In the genomic region with DNA sequence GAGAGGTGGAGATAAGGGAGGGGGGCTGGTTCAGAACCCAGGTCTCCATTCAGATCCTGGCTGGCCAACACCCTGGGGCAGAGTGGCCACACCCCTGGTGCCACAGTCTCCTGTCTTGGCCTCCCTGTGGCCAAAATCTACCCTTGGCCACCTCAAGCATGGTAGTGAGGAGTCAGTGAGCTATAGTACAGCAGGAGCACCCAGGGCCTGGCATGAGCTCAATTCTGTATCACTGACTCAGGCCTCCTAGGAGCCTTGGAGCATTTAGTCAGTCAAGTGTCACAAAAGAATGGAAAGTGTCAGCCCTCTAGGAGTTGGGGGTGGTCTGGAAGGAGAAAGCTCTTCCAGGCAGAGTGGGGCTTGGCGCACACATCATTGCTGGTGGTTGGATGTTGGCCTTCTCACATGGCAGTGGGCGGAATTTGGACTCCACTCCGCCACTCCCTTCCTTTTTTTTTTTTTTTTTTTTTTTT, we compare ENCODE assay signal across 9 cellular contexts. TPM values are rescaled to one million over a fixed set of nuclear protein-coding genes. Genes with fewer than 3 reads are reported as not detected.
DNase-seq lines count a peak whose midpoint lies in the region; ATAC-seq and TF ChIP-seq lines count a peak whose summit lies in the region.
"Had no signal": no experiment of that assay in that cellular context is flagged by ENCODE, and none has a peak within 500 bp of the region (broad histone marks: within the 10 kb centered on the region; RNA-seq: fewer than 3 reads in every experiment).

No MANE protein-coding gene starts in this region.

- H3K4me1 Mint-ChIP-seq in activated CD4-positive, alpha-beta T cell treated with anti-CD3 and anti-CD28 coated beads, Interleukin-2, amount 10 ng/mL, durations not matched to agents 24 days and 14 days: peaks cover 60% of the 10 kb centered on the region
- peaks cover 21% of the 10 kb centered on the region for H3K4me1 Mint-ChIP-seq in endothelial cell (ENCODE audit: unreplicated experiment)

- no peaks in the 10 kb centered on the region for H3K9me3 Mint-ChIP-seq in activated CD4-positive, alpha-beta T cell treated with anti-CD3 and anti-CD28 coated beads, Interleukin-2, amount 10 ng/mL, durations not matched to agents 24 days and 14 days
- no peaks in the 10 kb centered on the region for H3K9me3 Mint-ChIP-seq in endothelial cell (ENCODE audit: unreplicated experiment)

- peak; percentile 69 for DNase-seq in activated CD4-positive, alpha-beta T cell treated with anti-CD3 and anti-CD28 coated beads, Interleukin-2, amount 10 ng/mL, durations not matched to agents 24 days and 14 days
- DNase-seq in activated CD4-positive, alpha-beta T cell treated with anti-CD3 and anti-CD28 coated beads for 1 hour: no peak
- DNase-seq in RWPE1 (ENCODE audit: low spot score) (no peak), endothelial cell (ENCODE audit: low spot score) (no peak)
- peak; percentile 24 for DNase-seq in stimulated activated naive CD8-positive, alpha-beta T cell treated with anti-CD3 and anti-CD28 coated beads, Interleukin-15, Interleukin-2, amounts not matched to agents 100 U/mL and 50 U/mL, for 24 hours

- H3K27me3 Mint-ChIP-seq in activated CD4-positive, alpha-beta T cell treated with anti-CD3 and anti-CD28 coated beads, Interleukin-2, amount 10 ng/mL, durations not matched to agents 24 days and 14 days: no peaks in the 10 kb centered on the region
- peaks cover 14% of the 10 kb centered on the region for H3K27me3 Mint-ChIP-seq in endothelial cell (ENCODE audit: unreplicated experiment)

- CTCF ChIA-PET in RWPE1 (lab: Yijun Ruan, JAX): no interaction called here

- H3K4me3 Mint-ChIP-seq in activated CD4-positive, alpha-beta T cell treated with anti-CD3 and anti-CD28 coated beads, Interleukin-2, amount 10 ng/mL, durations not matched to agents 24 days and 14 days: peak overlapping the region; percentile 73
- H3K4me3 Mint-ChIP-seq in endothelial cell (ENCODE audit: unreplicated experiment): peak overlapping the region; percentile 21

- H3K36me3 Mint-ChIP-seq in activated CD4-positive, alpha-beta T cell treated with anti-CD3 and anti-CD28 coated beads, Interleukin-2, amount 10 ng/mL, durations not matched to agents 24 days and 14 days (ENCODE audit: low read depth): peaks cover 63% of the 10 kb centered on the region
- H3K36me3 Mint-ChIP-seq in endothelial cell (ENCODE audit: low read depth, unreplicated experiment): peaks cover 36% of the 10 kb centered on the region

- intact Hi-C loops in activated CD4-positive, alpha-beta T cell treated with anti-CD3 and anti-CD28 coated beads, Interleukin-2, amount 10 ng/mL, durations not matched to agents 24 days and 14 days (cut with micrococcal nuclease): no loop called here

- ATAC-seq in stimulated activated naive CD8-positive, alpha-beta T cell treated with anti-CD3 and anti-CD28 coated beads, Interleukin-15, Interleukin-2, amounts not matched to agents 100 U/mL and 50 U/mL, for 24 hours: peak; percentile 24
- ATAC-seq in GM18858 (IDR thresholded peaks at IDR 0.05; ENCODE audit: unreplicated experiment): no peak
- ATAC-seq in HG03280 (IDR thresholded peaks at IDR 0.05; ENCODE audit: unreplicated experiment): no peak
- ATAC-seq in GM18520 (IDR thresholded peaks at IDR 0.05; ENCODE audit: unreplicated experiment): no peak

- H3K27ac ChIP-seq in RWPE1: peak overlapping the region; percentile 64
- H3K27ac ChIP-seq: C4-2B had no signal

- H3K27ac Mint-ChIP-seq in activated CD4-positive, alpha-beta T cell treated with anti-CD3 and anti-CD28 coated beads, Interleukin-2, amount 10 ng/mL, durations not matched to agents 24 days and 14 days: peak overlapping the region; percentile 90
- no peak overlapping the region for H3K27ac Mint-ChIP-seq in endothelial cell (ENCODE audit: unreplicated experiment)

- POLR2A ChIA-PET in RWPE1 (lab: Yijun Ruan, JAX; ENCODE audit: low non-redundant PET): no interaction called here

- TF ChIP-seq CTCF in RWPE1 (conservative IDR thresholded peaks at IDR 0.05; ENCODE audit: low read depth) (no peak), endothelial cell (IDR thresholded peaks at IDR 0.05; ENCODE audit: unreplicated experiment) (no peak)

RNA-seq across cellular contexts. Expression of gene CD79A, which starts 6.6 kb away (rescaled TPM):
- total RNA-seq in activated CD4-positive, alpha-beta T cell treated with anti-CD3 and anti-CD28 coated beads, Interleukin-2, amount 10 ng/mL, durations not matched to agents 24 days and 14 days: 2.6 and 2.7 TPM in 2 replicates
- total RNA-seq in endothelial cell (ENCODE audit: unreplicated experiment): 1.1 TPM

RNA-seq across cellular contexts. Expression of gene RPS19, which starts 10.4 kb away (rescaled TPM):
- 2,909 and 2,931 TPM in 2 replicates for total RNA-seq in activated CD4-positive, alpha-beta T cell treated with anti-CD3 and anti-CD28 coated beads, Interleukin-2, amount 10 ng/mL, durations not matched to agents 24 days and 14 days
- total RNA-seq in endothelial cell (ENCODE audit: unreplicated experiment): 3,886 TPM

RNA-seq across cellular contexts. Expression of gene ARHGEF1, which starts 12.5 kb away (rescaled TPM):
- total RNA-seq in activated CD4-positive, alpha-beta T cell treated with anti-CD3 and anti-CD28 coated beads, Interleukin-2, amount 10 ng/mL, durations not matched to agents 24 days and 14 days: 365 and 378 TPM in 2 replicates
- total RNA-seq in endothelial cell (ENCODE audit: unreplicated experiment): 113 TPM

RNA-seq across cellular contexts. Expression of gene DMRTC2, which starts 25.6 kb away (rescaled TPM):
- total RNA-seq in activated CD4-positive, alpha-beta T cell treated with anti-CD3 and anti-CD28 coated beads, Interleukin-2, amount 10 ng/mL, durations not matched to agents 24 days and 14 days: not detected in 2 replicates
- total RNA-seq in endothelial cell (ENCODE audit: unreplicated experiment): not detected

RNA-seq across cellular contexts. Expression of gene LYPD4, which starts 26.0 kb away (rescaled TPM):
- not detected in 2 replicates for total RNA-seq in activated CD4-positive, alpha-beta T cell treated with anti-CD3 and anti-CD28 coated beads, Interleukin-2, amount 10 ng/mL, durations not matched to agents 24 days and 14 days
- not detected for total RNA-seq in endothelial cell (ENCODE audit: unreplicated experiment)

Comparison
In these comparisons a context has a peak if more than half of its experiments do, and no peak if none do; other contexts are left out.
1. DNase-seq: peak in activated CD4-positive, alpha-beta T cell treated with anti-CD3 and anti-CD28 coated beads, Interleukin-2, amount 10 ng/mL, durations not matched to agents 24 days and 14 days (single experiment) and stimulated activated naive CD8-positive, alpha-beta T cell treated with anti-CD3 and anti-CD28 coated beads, Interleukin-15, Interleukin-2, amounts not matched to agents 100 U/mL and 50 U/mL, for 24 hours (single experiment); none in activated CD4-positive, alpha-beta T cell treated with anti-CD3 and anti-CD28 coated beads for 1 hour (single experiment), RWPE1 (single experiment) and endothelial cell (single experiment).